In the genomic region with DNA sequence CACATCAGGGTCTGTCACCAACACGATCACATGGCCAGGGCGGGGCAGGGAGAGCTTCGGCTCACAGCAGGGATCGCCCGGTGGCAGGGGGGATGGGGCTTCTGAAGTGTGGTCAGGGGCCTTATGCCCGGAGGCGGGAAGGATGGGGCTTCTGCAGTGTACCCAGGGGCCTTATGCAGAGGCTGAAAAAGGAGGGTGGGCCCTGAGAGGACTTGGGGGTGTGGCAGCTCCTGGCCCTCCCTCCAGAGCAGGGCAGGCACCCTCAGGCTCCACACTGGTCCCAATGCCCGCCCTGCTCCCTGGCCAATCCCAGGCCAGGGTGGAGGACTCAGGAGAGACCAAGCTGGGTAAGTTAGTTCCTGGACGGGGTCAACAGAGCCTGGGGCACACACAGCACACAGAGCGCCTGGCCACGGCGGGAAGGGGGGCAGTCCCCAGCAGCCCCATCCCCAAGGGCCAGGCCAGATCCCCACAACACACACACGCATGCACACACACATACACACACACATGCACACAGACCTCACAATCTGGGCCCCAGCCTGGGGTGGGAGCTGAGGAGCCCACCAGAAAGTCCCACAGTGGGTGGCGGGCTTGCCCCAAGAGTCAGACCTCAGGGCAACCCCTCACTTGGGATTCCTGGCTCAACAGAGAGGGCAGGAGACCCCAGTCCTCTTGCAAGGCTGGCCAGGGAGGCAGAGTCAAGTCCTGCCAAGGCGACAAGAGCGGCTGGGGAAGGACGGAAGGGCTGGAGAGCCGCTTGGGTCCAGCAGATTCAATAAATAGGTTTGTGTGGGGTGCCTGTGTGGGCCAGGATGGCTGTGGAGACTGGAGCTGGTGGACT, we compare ENCODE assay signal across 1 cellular context.
TF ChIP-seq lines count a peak whose summit lies in the region.

No MANE protein-coding gene starts in this region.

TF ChIP-seq in WTC11, 78 proteins besides CTCF, POLR2A, EP300 and RAD21 (continued from another document):
- TF ChIP-seq, protein P1, sequence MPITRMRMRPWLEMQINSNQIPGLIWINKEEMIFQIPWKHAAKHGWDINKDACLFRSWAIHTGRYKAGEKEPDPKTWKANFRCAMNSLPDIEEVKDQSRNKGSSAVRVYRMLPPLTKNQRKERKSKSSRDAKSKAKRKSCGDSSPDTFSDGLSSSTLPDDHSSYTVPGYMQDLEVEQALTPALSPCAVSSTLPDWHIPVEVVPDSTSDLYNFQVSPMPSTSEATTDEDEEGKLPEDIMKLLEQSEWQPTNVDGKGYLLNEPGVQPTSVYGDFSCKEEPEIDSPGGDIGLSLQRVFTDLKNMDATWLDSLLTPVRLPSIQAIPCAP (CRISPR knock-in tag; IDR thresholded peaks at IDR 0.05): no peak
- TF ChIP-seq E2F4 (CRISPR knock-in tag; IDR thresholded peaks at IDR 0.05; ENCODE audit: borderline replicate concordance, low read depth): no peak
- TF ChIP-seq, protein P2, sequence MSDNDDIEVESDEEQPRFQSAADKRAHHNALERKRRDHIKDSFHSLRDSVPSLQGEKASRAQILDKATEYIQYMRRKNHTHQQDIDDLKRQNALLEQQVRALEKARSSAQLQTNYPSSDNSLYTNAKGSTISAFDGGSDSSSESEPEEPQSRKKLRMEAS (CRISPR knock-in tag; IDR thresholded peaks at IDR 0.05): 0 out of 2 replicates have a peak, but pooled peaks have one; percentile 25
- TF ChIP-seq IRF2 (CRISPR knock-in tag; IDR thresholded peaks at IDR 0.05; ENCODE audit: borderline replicate concordance, low read depth): no peak
- peak; percentile 38; the same call in 1 of the 2 replicates for TF ChIP-seq USF1 (CRISPR knock-in tag; IDR thresholded peaks at IDR 0.05)
- no peak for TF ChIP-seq TEAD4 (CRISPR knock-in tag; IDR thresholded peaks at IDR 0.05)
- TF ChIP-seq, protein P3, sequence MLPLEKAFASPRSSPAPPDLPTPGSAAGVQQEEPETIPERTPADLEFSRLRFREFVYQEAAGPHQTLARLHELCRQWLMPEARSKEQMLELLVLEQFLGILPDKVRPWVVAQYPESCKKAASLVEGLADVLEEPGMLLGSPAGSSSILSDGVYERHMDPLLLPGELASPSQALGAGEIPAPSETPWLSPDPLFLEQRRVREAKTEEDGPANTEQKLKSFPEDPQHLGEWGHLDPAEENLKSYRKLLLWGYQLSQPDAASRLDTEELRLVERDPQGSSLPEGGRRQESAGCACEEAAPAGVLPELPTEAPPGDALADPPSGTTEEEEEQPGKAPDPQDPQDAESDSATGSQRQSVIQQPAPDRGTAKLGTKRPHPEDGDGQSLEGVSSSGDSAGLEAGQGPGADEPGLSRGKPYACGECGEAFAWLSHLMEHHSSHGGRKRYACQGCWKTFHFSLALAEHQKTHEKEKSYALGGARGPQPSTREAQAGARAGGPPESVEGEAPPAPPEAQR (CRISPR knock-in tag; IDR thresholded peaks at IDR 0.05): no peak
- no peak for TF ChIP-seq FOXJ3 (CRISPR knock-in tag; IDR thresholded peaks at IDR 0.05; ENCODE audit: borderline replicate concordance)
- TF ChIP-seq, protein P4, sequence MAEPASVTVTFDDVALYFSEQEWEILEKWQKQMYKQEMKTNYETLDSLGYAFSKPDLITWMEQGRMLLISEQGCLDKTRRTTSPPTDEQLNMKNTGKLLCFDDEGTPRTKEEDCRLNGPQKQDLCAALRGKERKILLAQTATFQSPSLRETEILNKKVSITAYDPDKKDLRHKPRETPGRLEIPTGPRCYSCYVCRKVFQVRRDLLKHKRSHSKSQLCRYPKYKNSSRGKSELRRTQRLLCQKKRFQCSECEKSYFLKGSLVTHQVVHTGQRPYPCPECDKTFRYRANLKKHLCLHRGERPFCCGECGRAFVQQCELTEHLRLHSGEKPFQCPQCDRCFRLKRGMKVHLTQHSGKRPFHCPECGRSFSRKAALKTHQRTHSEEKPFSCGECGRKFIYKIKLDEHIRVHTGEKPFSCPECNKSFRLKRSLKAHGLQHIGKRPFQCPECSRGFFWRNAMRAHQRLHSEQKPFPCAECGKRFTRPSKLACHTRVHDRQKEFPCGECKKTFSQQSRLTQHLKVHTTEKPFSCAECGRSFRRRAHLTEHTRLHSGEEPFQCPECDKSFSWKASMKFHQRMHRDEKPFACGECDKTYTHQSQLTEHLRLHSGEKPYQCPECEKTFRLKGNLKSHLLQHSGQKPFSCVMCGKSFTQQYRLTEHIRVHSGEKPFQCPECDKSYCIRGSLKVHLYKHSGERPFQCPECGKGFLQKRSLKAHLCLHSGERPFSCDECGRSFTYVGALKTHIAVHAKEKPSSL (CRISPR knock-in tag; conservative IDR thresholded peaks at IDR 0.05): no peak
- no peak; the same call in none of the 2 replicates for TF ChIP-seq SP1 (CRISPR knock-in tag; conservative IDR thresholded peaks at IDR 0.05)
- TF ChIP-seq ZBTB21 (CRISPR knock-in tag; IDR thresholded peaks at IDR 0.05; ENCODE audit: borderline replicate concordance): no peak
- TF ChIP-seq MXD4 (CRISPR knock-in tag; IDR thresholded peaks at IDR 0.05; ENCODE audit: borderline replicate concordance): no peak
- TF ChIP-seq USF2 (CRISPR knock-in tag; IDR thresholded peaks at IDR 0.05): peak; percentile 61
